ENCODE assay signal across 1 cellular context in genomic region chr3:185575108-185575869, GRCh38.
A peak's percentile ranks its signal among the peaks of the same experiment; 100 is the strongest.
TF ChIP-seq lines count a peak whose summit lies in the region.

No MANE protein-coding gene starts in this region.

TF ChIP-seq in HepG2, 621 proteins besides CTCF, POLR2A, EP300 and RAD21 (continued from another document):
- TF ChIP-seq POGK (CRISPR knock-in tag; conservative IDR thresholded peaks at IDR 0.05) (0 out of 2 replicates have a peak, but pooled peaks have one; percentile 30), STAG1 (CRISPR knock-in tag; IDR thresholded peaks at IDR 0.05) (peak; percentile 56), SAP130 (CRISPR knock-in tag; IDR thresholded peaks at IDR 0.05; ENCODE audit: low read depth) (peak; percentile 15; the same call in 1 of the 2 replicates)
